Comparison of ENCODE assay signal across 27 cellular contexts in the genomic region with DNA sequence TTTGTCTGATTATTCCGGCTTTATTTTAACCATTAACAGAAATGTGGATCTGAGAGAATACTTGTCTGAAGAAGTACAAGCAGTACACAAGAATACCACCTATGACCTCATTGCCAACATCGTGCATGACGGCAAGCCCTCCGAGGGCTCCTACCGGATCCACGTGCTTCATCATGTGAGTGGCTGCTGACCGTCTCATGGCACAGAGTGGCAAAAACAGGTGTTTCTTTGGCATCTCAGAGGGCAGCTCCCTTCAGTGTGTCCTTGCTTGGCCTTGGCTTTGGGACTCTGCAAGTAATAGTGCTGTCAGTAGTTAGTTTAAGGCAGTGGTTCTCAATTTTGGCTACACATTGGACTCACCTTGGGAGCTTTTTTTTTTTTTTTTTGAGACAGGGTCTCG. TPM values are rescaled to one million over a fixed set of nuclear protein-coding genes. Genes with fewer than 3 reads are reported as not detected.
"Had no signal": no experiment of that assay in that cellular context is flagged by ENCODE, and none has a peak within 500 bp of the region (broad histone marks: within the 10 kb centered on the region; RNA-seq: fewer than 3 reads in every experiment).

No MANE protein-coding gene starts in this region.

- H3K9me3 Mint-ChIP-seq: IgD-negative memory B cell had no signal

- H3K27ac ChIP-seq: HL-60, RWPE1 had no signal

- H3K27me3 Mint-ChIP-seq: IgD-negative memory B cell had no signal

- H3K4me3 ChIP-seq: K562 had no signal

- DNase-seq: Kasumi-1, MV-4-11, NCI-H1048, NCI-H1105, NCI-H1417, NCI-H1436 treated with DMSO at 0.1 percent for 48 hours, NCI-H1694, NCI-H1930, NCI-H2081 treated with DMSO at 0.1 percent for 48 hours, NCI-H2171, NCI-H226, NCI-H446, NCI-H510A, NCI-H524 treated with DMSO at 0.1 percent for 48 hours, NCI-H69, NCI-H774, PC-3, SHP77 had no signal

- H3K4me3 Mint-ChIP-seq: IgD-negative memory B cell had no signal

- H3K27ac Mint-ChIP-seq: IgD-negative memory B cell had no signal

- ATAC-seq: K562, Panc1, PC-3, SK-N-SH treated with all-trans-retinoic acid at 6 μM for 48 hours had no signal

- H3K9ac ChIP-seq: KMS-11 had no signal

RNA-seq across cellular contexts. Expression of a gene that starts 23.1 kb away (rescaled TPM):
- total RNA-seq: OCI-LY7, PC-3 had no signal
- polyA plus RNA-seq: IgD-negative memory B cell had no signal

RNA-seq across cellular contexts. Expression of a gene that starts 49.2 kb away (rescaled TPM):
- total RNA-seq: K562, MCF 10A, OCI-LY7, PC-3 had no signal
- polyA plus RNA-seq: K562 had no signal
